ENCODE assay signal across 9 cellular contexts in the genomic region with DNA sequence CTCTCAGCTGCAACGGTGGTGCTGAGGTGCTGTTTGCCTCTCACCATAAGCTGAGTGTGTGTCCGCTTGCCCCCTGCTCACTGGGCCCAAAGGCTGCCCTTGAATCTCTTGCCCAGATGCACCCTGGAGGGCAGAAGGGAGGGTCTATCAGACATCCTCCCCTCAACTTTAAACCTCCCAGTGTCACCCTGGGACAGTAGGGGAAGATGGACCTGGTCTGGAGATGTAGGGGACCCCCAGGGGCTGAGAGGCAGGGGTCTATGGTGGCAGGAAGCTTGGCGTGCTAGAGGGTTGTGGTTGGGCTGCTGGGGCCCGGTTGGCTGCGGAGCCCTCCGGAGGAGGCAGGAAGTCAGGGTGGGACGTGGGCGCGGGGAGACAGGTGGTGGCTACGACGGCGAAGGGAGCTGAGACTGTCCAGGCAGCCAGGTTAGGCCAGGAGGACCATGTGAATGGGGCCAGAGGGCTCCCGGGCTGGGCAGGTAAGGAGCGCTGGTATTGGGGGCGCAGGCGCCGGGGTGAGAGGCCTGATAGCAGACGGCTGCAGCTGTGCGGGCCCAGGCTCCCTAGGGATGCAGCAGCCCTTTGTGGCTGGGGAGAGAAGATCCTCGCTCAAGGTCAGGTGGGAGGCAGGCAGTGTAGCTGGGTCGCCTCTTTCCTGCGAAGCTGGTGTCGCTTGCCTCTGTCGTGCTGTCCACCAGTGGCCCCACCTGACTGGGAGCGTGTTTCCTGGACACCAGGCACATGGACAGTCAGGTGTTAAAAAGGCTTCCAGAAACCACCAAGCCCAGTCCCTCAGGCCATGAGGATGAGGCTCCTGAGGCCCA. TPM values are rescaled to one million over a fixed set of nuclear protein-coding genes. Genes with fewer than 3 reads are reported as not detected.
A peak's percentile ranks its signal among the peaks of the same experiment; 100 is the strongest.
DNase-seq lines count a peak whose midpoint lies in the region; ATAC-seq, FAIRE-seq and TF ChIP-seq lines count a peak whose summit lies in the region.
"Had no signal": no experiment of that assay in that cellular context is flagged by ENCODE, and none has a peak within 500 bp of the region (broad histone marks: within the 10 kb centered on the region; RNA-seq: fewer than 3 reads in every experiment).

TSS of gene LCK (plus strand) at position 373 of the 824 bp plus-strand sequence. CDS start 23,065 bp downstream, outside the sequence.

- in situ Hi-C loops in GM13977 (cut with MboI; ENCODE audit: low pct_unique_long_range_greater_than_20kb, low sequenced_read_pairs, unreplicated experiment) = no loop called here

- no peaks in the 10 kb centered on the region for H3K9me3 ChIP-seq in colonic mucosa

- no peak for FAIRE-seq in RCC 7860 (lab: Jason Lieb, UNC)

- intact Hi-C loops in colonic mucosa (cut with DNase I) = no loop called here

- H3K4me1 ChIP-seq in colonic mucosa = peaks cover 10% of the 10 kb centered on the region

- H3K4me3 ChIP-seq in colonic mucosa = peak within 1 kb of the TSS; percentile 10
- H3K4me3 ChIP-seq: smooth muscle cell had no signal

- no peaks in the 10 kb centered on the region for H3K36me3 ChIP-seq in colonic mucosa

- peak within 1 kb of the TSS; percentile 68 for H3K27ac ChIP-seq in colonic mucosa

- peak within 1 kb of the TSS; percentile 51 to 63 for H3K9ac ChIP-seq in colonic mucosa (ENCODE audit: low read depth in 2 of 2, low read length in 2 of 2)

- TF ChIP-seq CTCF in GM13977 (IDR thresholded peaks at IDR 0.05; ENCODE audit: extremely low read depth, insufficient read depth, missing control alignments) = no peak
- no peak for TF ChIP-seq CTCF in colonic mucosa (IDR thresholded peaks at IDR 0.05)

- DNase-seq in GM13977 (ENCODE audit: low spot score) (peak; percentile 54), UCSD-AML1 (lab: John Stamatoyannopoulos, UW; ENCODE audit: unreplicated experiment) (peak; percentile 35), colonic mucosa (no peak), NCI-H524 (lab: John Stamatoyannopoulos, UW) (no peak), RCC 7860 (ENCODE audit: low spot score) (no peak)
- peak; percentile 87 for DNase-seq in stimulated activated CD4-positive, alpha-beta T cell treated with anti-CD3 and anti-CD28 coated beads, Interleukin-15, amount 100 ng/mL, for 24 hours

- ATAC-seq in HG02763 (IDR thresholded peaks at IDR 0.05; ENCODE audit: unreplicated experiment) (no peak), GM21723 (IDR thresholded peaks at IDR 0.05; ENCODE audit: unreplicated experiment) (no peak)

- H3K27me3 ChIP-seq in colonic mucosa = no peaks in the 10 kb centered on the region

RNA-seq across cellular contexts. Expression of gene LCK, which starts in this region (rescaled TPM):
- total RNA-seq in colonic mucosa = 10 to 100 TPM in 1 of 2 donors, 1 to 10 TPM in 1; 3.7 to 24.7 TPM

Comparison
In these comparisons a context has a peak if more than half of its experiments do, and no peak if none do; other contexts are left out.
1. DNase-seq: peak in GM13977 (single experiment), UCSD-AML1 (single experiment) and stimulated activated CD4-positive, alpha-beta T cell treated with anti-CD3 and anti-CD28 coated beads, Interleukin-15, amount 100 ng/mL, for 24 hours (single experiment); none in colonic mucosa (single experiment), NCI-H524 (0 of 2) and RCC 7860 (single experiment).